ENCODE assay signal across 27 cellular contexts in genomic region chr7:6507906-6508305, GRCh38. TPM values are rescaled to one million over a fixed set of nuclear protein-coding genes. Genes with fewer than 3 reads are reported as not detected.
"Had no signal": no experiment of that assay in that cellular context is flagged by ENCODE, and none has a peak within 500 bp of the region (broad histone marks: within the 10 kb centered on the region; RNA-seq: fewer than 3 reads in every experiment).

No MANE protein-coding gene starts in this region.

- H3K36me3 Mint-ChIP-seq: mesothelial cell of epicardium, naive B cell had no signal

- H3K36me3 ChIP-seq: esophagus squamous epithelium, gastrocnemius medialis, heart right ventricle, left lung, lower lobe of right lung had no signal

- H3K4me3 Mint-ChIP-seq: effector memory CD8-positive, alpha-beta T cell; endodermal cell; mesothelial cell of epicardium had no signal

- H3K27me3 Mint-ChIP-seq: effector memory CD8-positive, alpha-beta T cell; naive B cell had no signal

- ATAC-seq: effector memory CD8-positive, alpha-beta T cell; esophagus mucosa; gastrocnemius medialis; heart right ventricle; left cardiac atrium; left lung; left ventricle myocardium superior; lower lobe of right lung; mucosa of descending colon had no signal

- H3K9me3 ChIP-seq: esophagus squamous epithelium, gastrocnemius medialis, heart right ventricle, left lung, lower lobe of right lung, mucosa of descending colon had no signal

- H3K4me3 ChIP-seq: coronary artery, dorsolateral prefrontal cortex, esophagus squamous epithelium, gastrocnemius medialis, heart right ventricle, left lung, lower lobe of right lung, mucosa of descending colon had no signal

- H3K27ac Mint-ChIP-seq: endodermal cell, mesothelial cell of epicardium had no signal

- H3K9me3 Mint-ChIP-seq: effector memory CD8-positive, alpha-beta T cell; endodermal cell; mesothelial cell of epicardium; naive B cell had no signal

- H3K4me1 Mint-ChIP-seq: endodermal cell had no signal

- DNase-seq: dermis blood vessel endothelial cell; dorsolateral prefrontal cortex; effector CD4-positive, alpha-beta T cell; effector memory CD8-positive, alpha-beta T cell; endodermal cell; erythroblast; esophagus squamous epithelium; foreskin fibroblast; foreskin melanocyte; gastrocnemius medialis; glutamatergic neuron; head of caudate nucleus; heart right ventricle; hippocampal formation; left cardiac atrium; left ventricle myocardium superior; lower lobe of right lung; mesenchymal stem cell; mucosa of descending colon; naive B cell had no signal

- H3K27me3 ChIP-seq: dorsolateral prefrontal cortex, esophagus squamous epithelium had no signal

- H3K27ac ChIP-seq: coronary artery, dorsolateral prefrontal cortex, epithelial cell of prostate, esophagus squamous epithelium, gastrocnemius medialis, heart right ventricle, left lung, lower lobe of right lung had no signal

RNA-seq across cellular contexts. Expression of gene GRID2IP, which starts 43.4 kb away (rescaled TPM):
- total RNA-seq: dermis blood vessel endothelial cell, glomerular endothelial cell, left ventricle myocardium superior, mesenteric fat pad had no signal
